20 cellular contexts compared by ENCODE assay signal in the genomic region with DNA sequence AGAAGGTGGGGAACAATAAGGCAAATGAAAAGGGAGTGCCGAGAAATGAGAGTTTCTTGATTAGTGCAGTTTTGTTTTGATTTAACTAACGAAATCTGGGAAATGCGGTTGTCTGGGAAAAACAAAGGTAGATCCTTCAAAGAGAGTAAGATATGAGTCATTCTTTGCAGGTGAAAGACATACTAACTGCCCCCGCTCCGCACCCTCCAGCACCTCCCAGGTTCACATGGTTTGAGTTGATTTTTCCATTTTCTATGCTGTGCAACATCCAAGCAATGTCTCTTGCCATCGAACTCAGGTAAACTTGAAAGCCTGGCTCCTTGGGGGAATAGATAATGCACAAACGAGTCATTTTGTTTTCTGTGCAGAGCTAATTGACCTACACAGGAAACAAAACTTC.
A peak's percentile ranks its signal among the peaks of the same experiment; 100 is the strongest.
DNase-seq lines count a peak whose midpoint lies in the region; ATAC-seq and TF ChIP-seq lines count a peak whose summit lies in the region.
"Had no signal": no experiment of that assay in that cellular context is flagged by ENCODE, and none has a peak within 500 bp of the region (broad histone marks: within the 10 kb centered on the region; RNA-seq: fewer than 3 reads in every experiment).

No MANE protein-coding gene starts in this region.

- H3K36me3 ChIP-seq in CD4-positive, alpha-beta memory T cell (ENCODE audit: insufficient read depth, low read length): no peaks in the 10 kb centered on the region
- H3K36me3 ChIP-seq in OCI-LY3 (replicated peaks; ENCODE audit: low read depth, low read length): no peaks in the 10 kb centered on the region

- peak; percentile 5 for DNase-seq in activated naive CD4-positive, alpha-beta T cell treated with Interleukin-2 at 50 U/mL for 16 hours
- DNase-seq in activated naive CD4-positive, alpha-beta T cell treated with anti-CD3 and anti-CD28 coated beads, Interleukin-2, amount 10 ng/mL, durations not matched to agents 7 days and 5 days: no peak
- DNase-seq in CD4-positive, alpha-beta memory T cell: no peak
- DNase-seq in chondrocyte (ENCODE audit: low spot score) (no peak), NCI-H345 treated with DMSO at 0.1 percent for 48 hours (lab: John Stamatoyannopoulos, UW; ENCODE audit: unreplicated experiment) (no peak), NCI-H2107 (lab: John Stamatoyannopoulos, UW) (no peak)
- no peak for DNase-seq in activated CD8-positive, alpha-beta T cell treated with anti-CD3 and anti-CD28 coated beads for 36 hours
- DNase-seq: AML-193; Caco-2; GOT3; MV-4-11; NCI-H1417; NCI-H187 treated with DMSO at 0.1 percent for 48 hours; NCI-H2171; NCI-H446 treated with DMSO at 0.1 percent for 48 hours; NK-92 treated with Interleukin-12 subunit alpha and Interleukin-12 subunit beta, amount 100 ng/mL, for 24 hours; PC-3 had no signal

- H2AFZ ChIP-seq in OCI-LY3 (ENCODE audit: low read depth, low read length): peak overlapping the region; percentile 1; the same call in 1 of the 2 replicates

- peaks cover 6% of the 10 kb centered on the region for H3K4me1 ChIP-seq in CD4-positive, alpha-beta memory T cell (ENCODE audit: insufficient read depth, low read length)
- no peaks in the 10 kb centered on the region for H3K4me1 ChIP-seq in OCI-LY3 (ENCODE audit: low read length)

- no peak overlapping the region for H3K4me2 ChIP-seq in OCI-LY3 (ENCODE audit: low read length)

- no peak overlapping the region for H3K27ac Mint-ChIP-seq in activated naive CD4-positive, alpha-beta T cell treated with anti-CD3 and anti-CD28 coated beads, Interleukin-2, amount 10 ng/mL, durations not matched to agents 7 days and 5 days
- H3K27ac Mint-ChIP-seq in CD4-positive, alpha-beta memory T cell: peak overlapping the region in 2 of 7 donors; percentile 3 to 8
- H3K27ac Mint-ChIP-seq in chondrocyte (ENCODE audit: unreplicated experiment): peak overlapping the region; percentile 74
- H3K27ac Mint-ChIP-seq in activated CD8-positive, alpha-beta T cell treated with anti-CD3 and anti-CD28 coated beads for 36 hours: no peak overlapping the region
- H3K27ac Mint-ChIP-seq: CD14-positive monocyte had no signal

- CTCF ChIA-PET in activated naive CD4-positive, alpha-beta T cell treated with anti-CD3 and anti-CD28 coated beads, Interleukin-2, amount 10 ng/mL, durations not matched to agents 7 days and 5 days (lab: Charles Lee): interaction anchor here (1.1 kb wide), 1 partner anchor 69 kb away, joined by 4 read pairs; no protein-coding TSS in a partner anchor
- CTCF ChIA-PET in CD4-positive, alpha-beta memory T cell (lab: Charles Lee; ENCODE audit: partially characterized antibody): interaction anchor here (1.0 to 1.4 kb wide), 2 partner anchors 11 to 55 kb away, joined by 3 read pairs; no protein-coding TSS in a partner anchor
- CTCF ChIA-PET in activated CD8-positive, alpha-beta T cell treated with anti-CD3 and anti-CD28 coated beads for 36 hours (lab: Charles Lee): interaction anchor here (1.4 kb wide), 1 partner anchor 66 kb away, joined by 3 read pairs; no protein-coding TSS in a partner anchor

- H3K9ac ChIP-seq in OCI-LY3 (ENCODE audit: low read length): no peak overlapping the region

- POLR2A ChIA-PET in CD4-positive, alpha-beta memory T cell (lab: Charles Lee; ENCODE audit: partially characterized antibody): interaction anchor here (0.8 to 1.2 kb wide), 3 partner anchors 27 to 86 kb away, joined by 3 read pairs; no protein-coding TSS in a partner anchor
- POLR2A ChIA-PET in activated CD8-positive, alpha-beta T cell treated with anti-CD3 and anti-CD28 coated beads for 36 hours (lab: Charles Lee): interaction anchor here (0.6 kb wide), 1 partner anchor 9 kb away, joined by 3 read pairs; no protein-coding TSS in a partner anchor

- H3K4me3 Mint-ChIP-seq in activated naive CD4-positive, alpha-beta T cell treated with anti-CD3 and anti-CD28 coated beads, Interleukin-2, amount 10 ng/mL, durations not matched to agents 7 days and 5 days: no peak overlapping the region
- H3K4me3 Mint-ChIP-seq in CD4-positive, alpha-beta memory T cell: peak overlapping the region in 6 of 8 donors; percentile 2 to 57 (median 38)
- H3K4me3 Mint-ChIP-seq in chondrocyte (ENCODE audit: unreplicated experiment): no peak overlapping the region
- no peak overlapping the region for H3K4me3 Mint-ChIP-seq in activated CD8-positive, alpha-beta T cell treated with anti-CD3 and anti-CD28 coated beads for 36 hours
- H3K4me3 Mint-ChIP-seq: CD14-positive monocyte had no signal

- peaks cover 5% of the 10 kb centered on the region for H3K9me3 Mint-ChIP-seq in activated naive CD4-positive, alpha-beta T cell treated with anti-CD3 and anti-CD28 coated beads, Interleukin-2, amount 10 ng/mL, durations not matched to agents 7 days and 5 days
- no peaks in the 10 kb centered on the region for H3K9me3 Mint-ChIP-seq in CD4-positive, alpha-beta memory T cell
- H3K9me3 Mint-ChIP-seq in chondrocyte (ENCODE audit: low read depth): no peaks in the 10 kb centered on the region
- no peaks in the 10 kb centered on the region for H3K9me3 Mint-ChIP-seq in activated CD8-positive, alpha-beta T cell treated with anti-CD3 and anti-CD28 coated beads for 36 hours

- H3K27me3 ChIP-seq in CD4-positive, alpha-beta memory T cell (ENCODE audit: insufficient read depth, low read length): no peaks in the 10 kb centered on the region
- no peaks in the 10 kb centered on the region for H3K27me3 ChIP-seq in OCI-LY3 (ENCODE audit: low read depth, low read length)

- intact Hi-C loops in CD4-positive, alpha-beta memory T cell (cut with micrococcal nuclease): no loop called here
- intact Hi-C loops in activated CD8-positive, alpha-beta T cell treated with anti-CD3 and anti-CD28 coated beads for 36 hours (cut with micrococcal nuclease): no loop called here

- no peak overlapping the region for H3K27ac ChIP-seq in CD4-positive, alpha-beta memory T cell (ENCODE audit: low read depth, low read length)
- H3K27ac ChIP-seq in OCI-LY3 (ENCODE audit: low read length): no peak overlapping the region

- no peaks in the 10 kb centered on the region for H3K27me3 Mint-ChIP-seq in activated naive CD4-positive, alpha-beta T cell treated with anti-CD3 and anti-CD28 coated beads, Interleukin-2, amount 10 ng/mL, durations not matched to agents 7 days and 5 days
- H3K27me3 Mint-ChIP-seq in CD4-positive, alpha-beta memory T cell: no peaks in the 10 kb centered on the region
- H3K27me3 Mint-ChIP-seq in chondrocyte (ENCODE audit: low read depth): no peaks in the 10 kb centered on the region
- no peaks in the 10 kb centered on the region for H3K27me3 Mint-ChIP-seq in activated CD8-positive, alpha-beta T cell treated with anti-CD3 and anti-CD28 coated beads for 36 hours

- H3K4me1 Mint-ChIP-seq in activated naive CD4-positive, alpha-beta T cell treated with anti-CD3 and anti-CD28 coated beads, Interleukin-2, amount 10 ng/mL, durations not matched to agents 7 days and 5 days: peaks cover 16% of the 10 kb centered on the region
- H3K4me1 Mint-ChIP-seq in CD4-positive, alpha-beta memory T cell: peaks cover 6 to 13% (median 8%) of the 10 kb centered on the region in 4 donors
- H3K4me1 Mint-ChIP-seq in chondrocyte (ENCODE audit: low read depth): peaks cover 57% of the 10 kb centered on the region
- peaks cover 6% of the 10 kb centered on the region for H3K4me1 Mint-ChIP-seq in activated CD8-positive, alpha-beta T cell treated with anti-CD3 and anti-CD28 coated beads for 36 hours (ENCODE audit: low read depth)
- H3K4me1 Mint-ChIP-seq: CD14-positive monocyte had no signal

- no peaks in the 10 kb centered on the region for H3K36me3 Mint-ChIP-seq in activated naive CD4-positive, alpha-beta T cell treated with anti-CD3 and anti-CD28 coated beads, Interleukin-2, amount 10 ng/mL, durations not matched to agents 7 days and 5 days
- H3K36me3 Mint-ChIP-seq in CD4-positive, alpha-beta memory T cell: no peaks in the 10 kb centered on the region
- no peaks in the 10 kb centered on the region for H3K36me3 Mint-ChIP-seq in chondrocyte (ENCODE audit: low read depth)
- H3K36me3 Mint-ChIP-seq in activated CD8-positive, alpha-beta T cell treated with anti-CD3 and anti-CD28 coated beads for 36 hours (ENCODE audit: low read depth): no peaks in the 10 kb centered on the region
- H3K36me3 Mint-ChIP-seq: CD14-positive monocyte had no signal

- TF ChIP-seq CTCF in OCI-LY3 (IDR thresholded peaks at IDR 0.05; ENCODE audit: low read depth, low read length): no peak
- TF ChIP-seq CTCF in chondrocyte (IDR thresholded peaks at IDR 0.05): no peak
- TF ChIP-seq CTCF in activated CD8-positive, alpha-beta T cell treated with anti-CD3 and anti-CD28 coated beads for 36 hours (IDR thresholded peaks at IDR 0.05): no peak

- no peaks in the 10 kb centered on the region for H4K20me1 ChIP-seq in OCI-LY3 (ENCODE audit: insufficient read depth, low read length)

- ATAC-seq in activated CD8-positive, alpha-beta T cell treated with anti-CD3 and anti-CD28 coated beads for 36 hours: no peak
- ATAC-seq: K562, PC-3 had no signal

- H3K79me2 ChIP-seq in OCI-LY3 (ENCODE audit: low read length): no peaks in the 10 kb centered on the region

- H3K4me3 ChIP-seq in CD4-positive, alpha-beta memory T cell (ENCODE audit: low read length in 2 of 2): no peak overlapping the region
- H3K4me3 ChIP-seq in OCI-LY3 (ENCODE audit: low read length): no peak overlapping the region
- H3K4me3 ChIP-seq: K562 had no signal

- H3K9me3 ChIP-seq in CD4-positive, alpha-beta memory T cell (ENCODE audit: control insufficient read depth in 1 of 2, low read length in 2 of 2): no peaks in the 10 kb centered on the region
- H3K9me3 ChIP-seq in OCI-LY3 (ENCODE audit: insufficient read depth, low read length): no peaks in the 10 kb centered on the region
- H3K9me3 ChIP-seq: Caco-2 had no signal

Comparison
In these comparisons a context has a peak if more than half of its experiments do, and no peak if none do; other contexts are left out.
1. H3K4me3 Mint-ChIP-seq: peak in CD4-positive, alpha-beta memory T cell (6 of 8); none in activated naive CD4-positive, alpha-beta T cell treated with anti-CD3 and anti-CD28 coated beads, Interleukin-2, amount 10 ng/mL, durations not matched to agents 7 days and 5 days (single experiment), chondrocyte (single experiment) and activated CD8-positive, alpha-beta T cell treated with anti-CD3 and anti-CD28 coated beads for 36 hours (single experiment).